ENCODE assay signal across 25 cellular contexts in genomic region chr3:43760951-43761350, GRCh38.
"Had no signal": no experiment of that assay in that cellular context is flagged by ENCODE, and none has a peak within 500 bp of the region (broad histone marks: within the 10 kb centered on the region; RNA-seq: fewer than 3 reads in every experiment).

No MANE protein-coding gene starts in this region.

- H3K27me3 ChIP-seq: hepatocyte, ovary, right atrium auricular region, right lobe of liver, stomach, testis, thyroid gland, transverse colon, upper lobe of right lung had no signal

- H3K4me1 Mint-ChIP-seq: stimulated activated naive B cell treated with anti-CD40 and anti-IgM and Interleukin-4, amounts not matched to agents 10 μg/mL and 1 μg/mL and 100 μg/mL, for 72 hours had no signal

- ATAC-seq: mucosa of descending colon; naive thymus-derived CD4-positive, alpha-beta T cell; stimulated activated naive CD8-positive, alpha-beta T cell treated with anti-CD3 and anti-CD28 coated beads, Interleukin-15, Interleukin-2, amounts not matched to agents 100 U/mL and 50 U/mL, for 24 hours had no signal

- DNase-seq: islet precursor cell; left ventricle myocardium inferior; mesendoderm; midbrain; mucosa of descending colon; naive thymus-derived CD4-positive, alpha-beta T cell; ovary; right lobe of liver; stimulated activated CD4-positive, alpha-beta T cell treated with anti-CD3 and anti-CD28 coated beads, Interleukin-12 subunit alpha, Interleukin-12 subunit beta, amount 100 ng/mL, for 4 hours; stimulated activated CD4-positive, alpha-beta T cell treated with anti-CD3 and anti-CD28 coated beads, Interleukin-15, amount 100 ng/mL, for 24 hours; stimulated activated CD4-positive, alpha-beta T cell treated with anti-CD3 and anti-CD28 coated beads, Interleukin-2, amount 100 ng/mL, for 24 hours; stimulated activated CD4-positive, alpha-beta T cell treated with anti-CD3 and anti-CD28 coated beads, Interleukin-4, amount 100 ng/mL, for 1 hour; stimulated activated naive B cell treated with anti-CD40 and anti-IgM and Interleukin-4, amounts not matched to agents 10 μg/mL and 1 μg/mL and 100 μg/mL, for 72 hours; stimulated activated naive CD8-positive, alpha-beta T cell treated with anti-CD3 and anti-CD28 coated beads, Interleukin-15, Interleukin-2, amounts not matched to agents 100 U/mL and 50 U/mL, for 24 hours; stomach; testis; thyroid gland; transverse colon; upper lobe of right lung had no signal

- H3K27ac Mint-ChIP-seq: naive thymus-derived CD4-positive, alpha-beta T cell; natural killer cell treated with Interleukin-12 subunit alpha and Interleukin-12 subunit beta and Interleukin-15 and Interleukin-18, amount 100 ng/mL, for 72 hours; progenitor cell of endocrine pancreas; stimulated activated naive B cell treated with anti-CD40 and anti-IgM and Interleukin-4, amounts not matched to agents 10 μg/mL and 1 μg/mL and 100 μg/mL, for 72 hours had no signal

- H3K27me3 Mint-ChIP-seq: stimulated activated naive B cell treated with anti-CD40 and anti-IgM and Interleukin-4, amounts not matched to agents 10 μg/mL and 1 μg/mL and 100 μg/mL, for 72 hours had no signal

- H3K36me3 ChIP-seq: left ventricle myocardium inferior, ovary, right atrium auricular region, right lobe of liver, stomach, thyroid gland, transverse colon, upper lobe of right lung had no signal

- H3K4me3 ChIP-seq: hepatocyte, left ventricle myocardium inferior, lung, mucosa of descending colon, ovary, right atrium auricular region, right lobe of liver, skin epidermis, stomach, testis, thyroid gland, transverse colon, upper lobe of right lung had no signal

- H3K27ac ChIP-seq: left ventricle myocardium inferior, ovary, right atrium auricular region, right lobe of liver, skin epidermis, stomach, testis, thyroid gland, transverse colon, upper lobe of right lung had no signal

- H3K36me3 Mint-ChIP-seq: natural killer cell treated with Interleukin-12 subunit alpha and Interleukin-12 subunit beta and Interleukin-15 and Interleukin-18, amount 100 ng/mL, for 72 hours; stimulated activated naive B cell treated with anti-CD40 and anti-IgM and Interleukin-4, amounts not matched to agents 10 μg/mL and 1 μg/mL and 100 μg/mL, for 72 hours had no signal

- H3K4me1 ChIP-seq: right lobe of liver, testis had no signal

- H3K4me3 Mint-ChIP-seq: naive thymus-derived CD4-positive, alpha-beta T cell; natural killer cell treated with Interleukin-12 subunit alpha and Interleukin-12 subunit beta and Interleukin-15 and Interleukin-18, amount 100 ng/mL, for 72 hours; stimulated activated naive B cell treated with anti-CD40 and anti-IgM and Interleukin-4, amounts not matched to agents 10 μg/mL and 1 μg/mL and 100 μg/mL, for 72 hours had no signal

- H3K9me3 Mint-ChIP-seq: naive thymus-derived CD4-positive, alpha-beta T cell; natural killer cell treated with Interleukin-12 subunit alpha and Interleukin-12 subunit beta and Interleukin-15 and Interleukin-18, amount 100 ng/mL, for 72 hours; stimulated activated naive B cell treated with anti-CD40 and anti-IgM and Interleukin-4, amounts not matched to agents 10 μg/mL and 1 μg/mL and 100 μg/mL, for 72 hours had no signal

- H3K9me3 ChIP-seq: left ventricle myocardium inferior, mucosa of descending colon, ovary, right atrium auricular region, right lobe of liver, stomach, testis, thyroid gland, transverse colon, upper lobe of right lung had no signal
